In the genomic region with DNA sequence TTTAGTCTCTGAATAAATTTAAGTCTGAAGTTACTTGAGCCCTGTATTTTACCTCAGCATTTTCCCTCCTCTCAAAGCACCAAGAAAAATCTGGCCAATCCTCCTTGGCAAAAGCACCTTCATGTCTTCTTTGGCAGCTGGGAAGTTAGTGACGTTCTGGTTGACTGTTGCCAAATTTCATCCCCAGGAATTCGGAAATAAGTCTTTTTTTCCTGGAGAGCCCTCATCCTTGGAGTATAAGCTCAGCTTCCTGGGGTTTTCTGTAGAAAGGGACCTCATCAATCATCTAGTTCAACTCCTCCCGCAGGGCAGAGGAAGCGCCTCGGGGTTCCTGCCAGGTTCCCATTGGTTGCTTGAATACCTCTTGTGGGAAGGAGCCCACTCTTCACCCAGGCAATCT, we compare ENCODE assay signal across 17 cellular contexts.
DNase-seq lines count a peak whose midpoint lies in the region; ATAC-seq and TF ChIP-seq lines count a peak whose summit lies in the region.
"Had no signal": no experiment of that assay in that cellular context is flagged by ENCODE, and none has a peak within 500 bp of the region (broad histone marks: within the 10 kb centered on the region; RNA-seq: fewer than 3 reads in every experiment).

No MANE protein-coding gene starts in this region.

- ATAC-seq in natural killer cell = no peak
- no peak for ATAC-seq in GM21576 (IDR thresholded peaks at IDR 0.05; ENCODE audit: unreplicated experiment)
- ATAC-seq: stimulated activated naive CD8-positive, alpha-beta T cell treated with anti-CD3 and anti-CD28 coated beads, Interleukin-15, amount 100 ng/mL, for 72 hours had no signal

- intact Hi-C loops in testis (cut with DNase I; ENCODE audit: low total_unique reads) (no loop called here), natural killer cell (cut with micrococcal nuclease) (no loop called here)

- H3K4me1 ChIP-seq in testis = peaks cover 13% of the 10 kb centered on the region

- H3K36me3 ChIP-seq in testis (ENCODE audit: low read depth, missing control alignments) = no peaks in the 10 kb centered on the region
- H3K36me3 ChIP-seq: BE2C, esophagus squamous epithelium, right atrium auricular region had no signal

- no peaks in the 10 kb centered on the region for H3K4me1 Mint-ChIP-seq in natural killer cell
- H3K4me1 Mint-ChIP-seq: stimulated activated naive CD8-positive, alpha-beta T cell treated with anti-CD3 and anti-CD28 coated beads, Interleukin-15, amount 100 ng/mL, for 72 hours had no signal

- H3K27me3 Mint-ChIP-seq in natural killer cell (ENCODE audit: low read depth in 2 of 2) = peaks cover 0 to 17% of the 10 kb centered on the region in 2 donors

- no peaks in the 10 kb centered on the region for H3K9me3 ChIP-seq in testis
- H3K9me3 ChIP-seq: BE2C, esophagus squamous epithelium, right atrium auricular region had no signal

- TF ChIP-seq POLR2A in testis (IDR thresholded peaks at IDR 0.05) = no peak

- H3K4me3 ChIP-seq in testis = no peak overlapping the region
- H3K4me3 ChIP-seq: esophagus squamous epithelium, right atrium auricular region had no signal

- no peak overlapping the region for H3K27ac Mint-ChIP-seq in natural killer cell
- H3K27ac Mint-ChIP-seq: stimulated activated naive CD8-positive, alpha-beta T cell treated with anti-CD3 and anti-CD28 coated beads, Interleukin-15, amount 100 ng/mL, for 72 hours had no signal

- DNase-seq in GM04504 (ENCODE audit: low read depth) = peak; percentile 28
- peak; percentile 38 for DNase-seq in RPMI7951 (ENCODE audit: low read depth)
- DNase-seq in fibroblast of peridontal ligament (ENCODE audit: extremely low read depth) = peak; percentile 57
- no peak for DNase-seq in testis
- DNase-seq in natural killer cell = no peak
- no peak for DNase-seq in activated CD4-positive, CD25-positive, alpha-beta regulatory T cell (lab: John Stamatoyannopoulos, UW)
- DNase-seq: activated CD4-positive, alpha-beta T cell treated with anti-CD3 and anti-CD28 coated beads, Interleukin-2, amount 50 U/mL, for 4 hours; activated naive CD4-positive, alpha-beta T cell treated with anti-CD3 and anti-CD28 coated beads, Interleukin-2, amount 50 U/mL, for 16 hours; BE2C; esophagus squamous epithelium; GF-D8; hippocampal formation; kidney; stimulated activated naive CD8-positive, alpha-beta T cell treated with anti-CD3 and anti-CD28 coated beads, Interleukin-15, amount 100 ng/mL, for 72 hours had no signal

- H3K9me3 Mint-ChIP-seq in natural killer cell = no peaks in the 10 kb centered on the region
- H3K9me3 Mint-ChIP-seq: stimulated activated naive CD8-positive, alpha-beta T cell treated with anti-CD3 and anti-CD28 coated beads, Interleukin-15, amount 100 ng/mL, for 72 hours had no signal

- no peaks in the 10 kb centered on the region for H3K27me3 ChIP-seq in testis
- H3K27me3 ChIP-seq: BE2C, esophagus squamous epithelium, right atrium auricular region had no signal

- H3K4me3 Mint-ChIP-seq in natural killer cell = no peak overlapping the region
- H3K4me3 Mint-ChIP-seq: stimulated activated naive CD8-positive, alpha-beta T cell treated with anti-CD3 and anti-CD28 coated beads, Interleukin-15, amount 100 ng/mL, for 72 hours had no signal

- peak overlapping the region; percentile 44 to 74 for H3K27ac ChIP-seq in testis
- H3K27ac ChIP-seq: esophagus squamous epithelium, KMS-11 had no signal

- TF ChIP-seq CTCF in testis (IDR thresholded peaks at IDR 0.05) = no peak
- no peak for TF ChIP-seq CTCF in natural killer cell (IDR thresholded peaks at IDR 0.05)

- H3K36me3 Mint-ChIP-seq in natural killer cell = no peaks in the 10 kb centered on the region

- 31 to 39% methylated on average over 5 of the region's 5 CpGs for WGBS in testis, 2 donors

Comparison
In these comparisons a context has a peak if more than half of its experiments do, and no peak if none do; other contexts are left out.
1. DNase-seq: peak in GM04504 (single experiment), RPMI7951 (single experiment) and fibroblast of peridontal ligament (single experiment); none in testis (single experiment), natural killer cell (single experiment) and activated CD4-positive, CD25-positive, alpha-beta regulatory T cell (0 of 4).